10 cellular contexts compared by ENCODE assay signal in genomic region chr7:71772783-71773182, GRCh38.
"Had no signal": no experiment of that assay in that cellular context is flagged by ENCODE, and none has a peak within 500 bp of the region (broad histone marks: within the 10 kb centered on the region; RNA-seq: fewer than 3 reads in every experiment).

No MANE protein-coding gene starts in this region.

- H3K27me3 Mint-ChIP-seq: IgD-negative memory B cell had no signal

- ATAC-seq: HCT116, HepG2 had no signal

- H3K9ac ChIP-seq: GM23248 had no signal

- H2AFZ ChIP-seq: GM23248 had no signal

- H3K4me1 ChIP-seq: HAP-1 had no signal

- H3K4me3 ChIP-seq: GM23248, HAP-1 had no signal

- DNase-seq: GM23248, GOT3, H7, HFFc6, KBM-7 had no signal

- H3K36me3 Mint-ChIP-seq: IgD-negative memory B cell had no signal

- H3K36me3 ChIP-seq: HAP-1 had no signal

- H3K27ac ChIP-seq: GM23248, HL-60 had no signal

- H3K4me1 Mint-ChIP-seq: IgD-negative memory B cell had no signal

- H3K27ac Mint-ChIP-seq: HFFc6, IgD-negative memory B cell had no signal

- H3K9me3 ChIP-seq: HAP-1 had no signal

- H3K4me3 Mint-ChIP-seq: HFFc6, IgD-negative memory B cell had no signal
